10 cellular contexts compared by ENCODE assay signal in genomic region chr12:31895449-31896150, GRCh38.
DNase-seq lines count a peak whose midpoint lies in the region; ATAC-seq and TF ChIP-seq lines count a peak whose summit lies in the region.
"Had no signal": no experiment of that assay in that cellular context is flagged by ENCODE, and none has a peak within 500 bp of the region (broad histone marks: within the 10 kb centered on the region; RNA-seq: fewer than 3 reads in every experiment).

No MANE protein-coding gene starts in this region.

- peak overlapping the region; percentile 57; the same call in 1 of the 2 replicates for H3K9ac ChIP-seq in KMS-11
- no peak overlapping the region for H3K9ac ChIP-seq in neuronal stem cell (ENCODE audit: low read depth, low read length, poor library complexity)

- no peaks in the 10 kb centered on the region for H3K9me3 ChIP-seq in neuronal stem cell (replicated peaks in 1 of 2; ENCODE audit: control insufficient read depth in 2 of 2, insufficient read depth in 1 of 2, low read depth in 1 of 2, low read length in 2 of 2)

- no peaks in the 10 kb centered on the region for H3K27me3 ChIP-seq in KMS-11 (ENCODE audit: insufficient read depth, low read depth)
- H3K27me3 ChIP-seq in neuronal stem cell (ENCODE audit: control insufficient read depth in 3 of 3, insufficient read depth in 3 of 3, low read depth in 1 of 3, low read length in 3 of 3) = no peaks in the 10 kb centered on the region

- peak overlapping the region; percentile 43; the same call in 1 of the 2 replicates for H2AFZ ChIP-seq in KMS-11 (ENCODE audit: low read depth)
- peak overlapping the region; percentile 22 for H2AFZ ChIP-seq in neuronal stem cell (ENCODE audit: low read length)

- H2AK5ac ChIP-seq in neuronal stem cell (ENCODE audit: low read depth, low read length) = no peak overlapping the region

- H3K36me3 ChIP-seq in KMS-11 (ENCODE audit: insufficient read depth) (no peaks in the 10 kb centered on the region), neuronal stem cell (replicated peaks in 1 of 2; ENCODE audit: control insufficient read depth in 2 of 2, insufficient read depth in 2 of 2, low read length in 2 of 2) (no peaks in the 10 kb centered on the region)

- H4K8ac ChIP-seq in neuronal stem cell (ENCODE audit: low read depth, low read length) = no peak overlapping the region

- H2BK120ac ChIP-seq in neuronal stem cell (ENCODE audit: low read depth, low read length) = no peak overlapping the region

- peak overlapping the region; percentile 90 for H3K27ac ChIP-seq in KMS-11
- no peak overlapping the region for H3K27ac ChIP-seq in neuronal stem cell (replicated peaks; ENCODE audit: low read length)

- no peak overlapping the region for H3K4ac ChIP-seq in neuronal stem cell (ENCODE audit: low read length)

- H3K4me3 ChIP-seq in KMS-11 (IDR thresholded peaks at IDR 0.05; ENCODE audit: insufficient read depth, low read depth, low read length) = no peak overlapping the region
- H3K4me3 ChIP-seq in neuronal stem cell (ENCODE audit: low read length in 2 of 2) = no peak overlapping the region

- DNase-seq in Calu3 (no peak), neuronal stem cell (ENCODE audit: low spot score) (no peak), AG20443 (ENCODE audit: low spot score) (no peak)
- DNase-seq in activated naive CD8-positive, alpha-beta T cell treated with anti-CD3 and anti-CD28 coated beads, Interleukin-2, amount 50 U/mL, for 24 hours = no peak
- no peak for DNase-seq in activated CD4-positive, CD25-positive, alpha-beta regulatory T cell (lab: John Stamatoyannopoulos, UW)
- DNase-seq in stimulated activated CD4-positive, alpha-beta T cell treated with anti-CD3 and anti-CD28 coated beads, Interleukin-12 subunit alpha, Interleukin-12 subunit beta, amount 100 ng/mL, for 4 hours = no peak
- DNase-seq: HFFc6, NCI-H1930, posterior cingulate gyrus had no signal

- H4K91ac ChIP-seq in neuronal stem cell (ENCODE audit: low read depth, low read length, poor library complexity) = no peak overlapping the region

- H3K4me1 Mint-ChIP-seq in Calu3 (ENCODE audit: low read depth, unreplicated experiment) = peaks cover 40% of the 10 kb centered on the region
- peaks cover 77% of the 10 kb centered on the region for H3K4me1 Mint-ChIP-seq in activated naive CD8-positive, alpha-beta T cell treated with anti-CD3 and anti-CD28 coated beads, Interleukin-2, amount 50 U/mL, for 24 hours

- no CpG with 5 or more reads among the region's 8 CpGs for WGBS in neuronal stem cell (ENCODE audit: extremely low coverage in 2 of 2, insufficient read length in 2 of 2, insufficient replicate concordance in 1 of 2), 2 donors

- H3K4me3 Mint-ChIP-seq in Calu3 (ENCODE audit: low read depth, unreplicated experiment) = no peak overlapping the region
- H3K4me3 Mint-ChIP-seq in activated naive CD8-positive, alpha-beta T cell treated with anti-CD3 and anti-CD28 coated beads, Interleukin-2, amount 50 U/mL, for 24 hours = peak overlapping the region; percentile 56
- H3K4me3 Mint-ChIP-seq: HFFc6 had no signal

- no peaks in the 10 kb centered on the region for H3K79me1 ChIP-seq in neuronal stem cell (ENCODE audit: low read depth, low read length)

- H3K4me2 ChIP-seq in KMS-11 (peak overlapping the region; percentile 69), neuronal stem cell (ENCODE audit: insufficient read depth, low read length, poor library complexity, severe bottlenecking) (no peak overlapping the region)

- intact Hi-C loops in Calu3 (cut with micrococcal nuclease; ENCODE audit: unreplicated experiment) = no loop called here

- no peak for ATAC-seq in activated naive CD8-positive, alpha-beta T cell treated with anti-CD3 and anti-CD28 coated beads, Interleukin-2, amount 50 U/mL, for 24 hours

- H3K27ac Mint-ChIP-seq in Calu3 (ENCODE audit: unreplicated experiment) = peak overlapping the region; percentile 41
- peak overlapping the region; percentile 95 for H3K27ac Mint-ChIP-seq in activated naive CD8-positive, alpha-beta T cell treated with anti-CD3 and anti-CD28 coated beads, Interleukin-2, amount 50 U/mL, for 24 hours
- H3K27ac Mint-ChIP-seq: HFFc6 had no signal

- H3K18ac ChIP-seq in neuronal stem cell (ENCODE audit: low read length) = no peak overlapping the region

- H2BK5ac ChIP-seq in neuronal stem cell (ENCODE audit: low read length) = no peak overlapping the region

- CTCF ChIA-PET in Calu3 (lab: Charles Lee) = interaction anchor here (1.0 kb wide), 1 partner anchor 163 kb away, joined by 3 read pairs; no protein-coding TSS in a partner anchor

- H3K79me2 ChIP-seq in KMS-11 (ENCODE audit: insufficient read depth, low read depth) = no peaks in the 10 kb centered on the region

- H3K36me3 Mint-ChIP-seq in Calu3 (ENCODE audit: insufficient read depth, unreplicated experiment) = peaks cover 6% of the 10 kb centered on the region
- peaks cover 72% of the 10 kb centered on the region for H3K36me3 Mint-ChIP-seq in activated naive CD8-positive, alpha-beta T cell treated with anti-CD3 and anti-CD28 coated beads, Interleukin-2, amount 50 U/mL, for 24 hours (ENCODE audit: low read depth)

- BruUV-seq in Calu3 (replicated peaks; lab: Mats Ljungman, UMichigan) = no TSS peak

- H3K4me1 ChIP-seq in KMS-11 (ENCODE audit: low read depth, poor library complexity, severe bottlenecking) = peaks cover 71% of the 10 kb centered on the region
- H3K4me1 ChIP-seq in neuronal stem cell (ENCODE audit: control insufficient read depth in 2 of 2, insufficient read depth in 1 of 2, low read depth in 1 of 2, low read length in 2 of 2) = peaks cover 5 to 7% of the 10 kb centered on the region in 2 donors

- H4K20me1 ChIP-seq in KMS-11 (ENCODE audit: insufficient read depth) = no peaks in the 10 kb centered on the region

- no peak overlapping the region for H2BK12ac ChIP-seq in neuronal stem cell (ENCODE audit: low read length)

- H3K14ac ChIP-seq in neuronal stem cell (ENCODE audit: low read length) = no peak overlapping the region

- no peak overlapping the region for H2BK15ac ChIP-seq in neuronal stem cell (ENCODE audit: low read length)

- TF ChIP-seq CTCF in Calu3 (IDR thresholded peaks at IDR 0.05; ENCODE audit: unreplicated experiment) = no peak
- TF ChIP-seq CTCF in KMS-11 (conservative IDR thresholded peaks at IDR 0.05; ENCODE audit: low read depth, low read length) = no peak

- no peak overlapping the region for H3K23ac ChIP-seq in neuronal stem cell (ENCODE audit: low read depth, low read length, poor library complexity)

- H3K27me3 Mint-ChIP-seq in Calu3 (ENCODE audit: unreplicated experiment) = no peaks in the 10 kb centered on the region
- H3K27me3 Mint-ChIP-seq in activated naive CD8-positive, alpha-beta T cell treated with anti-CD3 and anti-CD28 coated beads, Interleukin-2, amount 50 U/mL, for 24 hours = no peaks in the 10 kb centered on the region

- peaks cover 6% of the 10 kb centered on the region for H3K9me3 Mint-ChIP-seq in Calu3 (ENCODE audit: low read depth, unreplicated experiment)
- H3K9me3 Mint-ChIP-seq in activated naive CD8-positive, alpha-beta T cell treated with anti-CD3 and anti-CD28 coated beads, Interleukin-2, amount 50 U/mL, for 24 hours = peaks cover 45% of the 10 kb centered on the region
- H3K9me3 Mint-ChIP-seq: HFFc6 had no signal
